In genomic region chr5:60549841-60550240, GRCh38 we compare ENCODE assay signal across 22 cellular contexts.
"Had no signal": no experiment of that assay in that cellular context is flagged by ENCODE, and none has a peak within 500 bp of the region (broad histone marks: within the 10 kb centered on the region; RNA-seq: fewer than 3 reads in every experiment).

No MANE protein-coding gene starts in this region.

- H3K27ac ChIP-seq: HL-60, KMS-11, SJSA1, SK-N-MC had no signal

- H3K9ac ChIP-seq: KMS-11 had no signal

- H3K36me3 ChIP-seq: SJSA1 had no signal

- DNase-seq: Kasumi-1, MM.1S, NCI-H1092 treated with DMSO at 0.1 percent for 48 hours, NCI-H1436, NCI-H187, NCI-H2029, NCI-H2081 treated with DMSO at 0.1 percent for 48 hours, NCI-H2171, NCI-H226, NCI-H446, NCI-H510A, NCI-H524 treated with DMSO at 0.1 percent for 48 hours, NCI-H69, NCI-H774, Right ventricle myocardium superior, RPMI8226, SIG-M5 had no signal

- H3K9me3 ChIP-seq: SJSA1 had no signal

- H3K27me3 ChIP-seq: SJSA1 had no signal

- ATAC-seq: K562 had no signal

- H3K4me3 ChIP-seq: K562, SJSA1, SK-N-MC had no signal

- H3K4me2 ChIP-seq: KMS-11 had no signal

- H3K4me1 ChIP-seq: SJSA1 had no signal
